Comparison of ENCODE assay signal across 24 cellular contexts in the genomic region with DNA sequence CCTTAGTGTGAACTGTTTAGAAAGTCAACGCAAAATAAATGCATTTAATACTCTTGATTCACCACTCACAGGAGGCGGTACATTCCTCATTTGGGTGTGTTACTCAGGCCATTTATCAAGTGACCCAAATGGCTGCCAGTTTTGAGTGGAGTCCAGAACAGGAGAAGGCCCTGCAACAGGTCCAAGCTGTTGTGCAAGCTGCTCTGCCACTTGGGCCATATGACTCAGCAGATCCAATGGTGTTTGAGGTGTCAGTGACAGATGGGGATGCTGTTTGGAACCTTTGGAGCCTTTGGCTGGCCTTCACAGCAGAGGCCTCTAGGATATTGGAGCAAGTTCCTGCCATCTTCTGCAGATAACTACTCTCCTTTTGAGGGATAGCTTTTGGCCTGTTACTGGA.
"Had no signal": no experiment of that assay in that cellular context is flagged by ENCODE, and none has a peak within 500 bp of the region (broad histone marks: within the 10 kb centered on the region; RNA-seq: fewer than 3 reads in every experiment).

No MANE protein-coding gene starts in this region.

- H3K4me1 ChIP-seq: esophagus muscularis mucosa, gastroesophageal sphincter, heart left ventricle, left lung, lower lobe of right lung had no signal

- ATAC-seq: gastroesophageal sphincter, heart left ventricle, left cardiac atrium, left lung, left ventricle myocardium superior, lower lobe of right lung, mucosa of descending colon had no signal

- H3K9me3 ChIP-seq: esophagus muscularis mucosa, gastroesophageal sphincter, heart left ventricle, left lung, lower lobe of right lung, mucosa of descending colon had no signal

- H3K4me3 ChIP-seq: coronary artery, dorsolateral prefrontal cortex, esophagus muscularis mucosa, gastroesophageal sphincter, heart left ventricle, hepatocyte, left lung, lower lobe of right lung, mucosa of descending colon had no signal

- H3K79me2 ChIP-seq: hepatocyte had no signal

- H3K36me3 ChIP-seq: esophagus muscularis mucosa, gastroesophageal sphincter, heart left ventricle, left lung, lower lobe of right lung had no signal

- FAIRE-seq: colon, endothelial cell of umbilical vein, frontal cortex, kidney had no signal

- H3K27me3 ChIP-seq: dorsolateral prefrontal cortex, esophagus muscularis mucosa, gastroesophageal sphincter, heart left ventricle, hepatocyte, left lung had no signal

- H2AFZ ChIP-seq: hepatocyte had no signal

- H3K4me2 ChIP-seq: hepatocyte had no signal

- DNase-seq: dermis blood vessel endothelial cell; dorsolateral prefrontal cortex; effector CD4-positive, alpha-beta T cell; effector memory CD4-positive, alpha-beta T cell; foreskin fibroblast; heart left ventricle; hypothalamus; immature natural killer cell; islet precursor cell; kidney; left cardiac atrium; left lung; left ventricle myocardium superior; lower lobe of right lung; mesenchymal stem cell; mucosa of descending colon; naive B cell had no signal

- H3K27ac ChIP-seq: coronary artery, dorsolateral prefrontal cortex, esophagus muscularis mucosa, gastroesophageal sphincter, heart left ventricle, hepatocyte, left lung, lower lobe of right lung had no signal
